In genomic region chr9:73916016-73916673, GRCh38 we compare ENCODE assay signal across 2 cellular contexts.
TF ChIP-seq lines count a peak whose summit lies in the region.

No MANE protein-coding gene starts in this region.

TF ChIP-seq in K562, 482 proteins besides CTCF, POLR2A, EP300 and RAD21 (continued from another document):
- TF ChIP-seq, protein P1, sequence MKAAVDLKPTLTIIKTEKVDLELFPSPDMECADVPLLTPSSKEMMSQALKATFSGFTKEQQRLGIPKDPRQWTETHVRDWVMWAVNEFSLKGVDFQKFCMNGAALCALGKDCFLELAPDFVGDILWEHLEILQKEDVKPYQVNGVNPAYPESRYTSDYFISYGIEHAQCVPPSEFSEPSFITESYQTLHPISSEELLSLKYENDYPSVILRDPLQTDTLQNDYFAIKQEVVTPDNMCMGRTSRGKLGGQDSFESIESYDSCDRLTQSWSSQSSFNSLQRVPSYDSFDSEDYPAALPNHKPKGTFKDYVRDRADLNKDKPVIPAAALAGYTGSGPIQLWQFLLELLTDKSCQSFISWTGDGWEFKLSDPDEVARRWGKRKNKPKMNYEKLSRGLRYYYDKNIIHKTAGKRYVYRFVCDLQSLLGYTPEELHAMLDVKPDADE (conservative IDR thresholded peaks at IDR 0.05; ENCODE audit: control insufficient read depth, low read depth, low read length) = no peak
- TF ChIP-seq SAFB2 (IDR thresholded peaks at IDR 0.05; ENCODE audit: borderline replicate concordance, low read depth, low read length, severe bottlenecking) (no peak), ATF7 (IDR thresholded peaks at IDR 0.05) (no peak), GABPB2 (CRISPR knock-in tag; conservative IDR thresholded peaks at IDR 0.05) (no peak), ATF1 (CRISPR knock-in tag; IDR thresholded peaks at IDR 0.05) (no peak), ATF1 (tag; IDR thresholded peaks at IDR 0.05) (no peak), ZNF609 (CRISPR knock-in tag; IDR thresholded peaks at IDR 0.05; ENCODE audit: borderline replicate concordance) (no peak)
- TF ChIP-seq, protein P2, sequence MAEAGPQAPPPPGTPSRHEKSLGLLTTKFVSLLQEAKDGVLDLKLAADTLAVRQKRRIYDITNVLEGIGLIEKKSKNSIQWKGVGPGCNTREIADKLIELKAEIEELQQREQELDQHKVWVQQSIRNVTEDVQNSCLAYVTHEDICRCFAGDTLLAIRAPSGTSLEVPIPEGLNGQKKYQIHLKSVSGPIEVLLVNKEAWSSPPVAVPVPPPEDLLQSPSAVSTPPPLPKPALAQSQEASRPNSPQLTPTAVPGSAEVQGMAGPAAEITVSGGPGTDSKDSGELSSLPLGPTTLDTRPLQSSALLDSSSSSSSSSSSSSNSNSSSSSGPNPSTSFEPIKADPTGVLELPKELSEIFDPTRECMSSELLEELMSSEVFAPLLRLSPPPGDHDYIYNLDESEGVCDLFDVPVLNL (CRISPR knock-in tag; IDR thresholded peaks at IDR 0.05; ENCODE audit: low read depth) = no peak

TF ChIP-seq in HepG2, 621 proteins besides CTCF, POLR2A, EP300 and RAD21 (continued from another document):
- TF ChIP-seq, protein P3, sequence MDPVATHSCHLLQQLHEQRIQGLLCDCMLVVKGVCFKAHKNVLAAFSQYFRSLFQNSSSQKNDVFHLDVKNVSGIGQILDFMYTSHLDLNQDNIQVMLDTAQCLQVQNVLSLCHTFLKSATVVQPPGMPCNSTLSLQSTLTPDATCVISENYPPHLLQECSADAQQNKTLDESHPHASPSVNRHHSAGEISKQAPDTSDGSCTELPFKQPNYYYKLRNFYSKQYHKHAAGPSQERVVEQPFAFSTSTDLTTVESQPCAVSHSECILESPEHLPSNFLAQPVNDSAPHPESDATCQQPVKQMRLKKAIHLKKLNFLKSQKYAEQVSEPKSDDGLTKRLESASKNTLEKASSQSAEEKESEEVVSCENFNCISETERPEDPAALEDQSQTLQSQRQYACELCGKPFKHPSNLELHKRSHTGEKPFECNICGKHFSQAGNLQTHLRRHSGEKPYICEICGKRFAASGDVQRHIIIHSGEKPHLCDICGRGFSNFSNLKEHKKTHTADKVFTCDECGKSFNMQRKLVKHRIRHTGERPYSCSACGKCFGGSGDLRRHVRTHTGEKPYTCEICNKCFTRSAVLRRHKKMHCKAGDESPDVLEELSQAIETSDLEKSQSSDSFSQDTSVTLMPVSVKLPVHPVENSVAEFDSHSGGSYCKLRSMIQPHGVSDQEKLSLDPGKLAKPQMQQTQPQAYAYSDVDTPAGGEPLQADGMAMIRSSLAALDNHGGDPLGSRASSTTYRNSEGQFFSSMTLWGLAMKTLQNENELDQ (CRISPR knock-in tag; IDR thresholded peaks at IDR 0.05; ENCODE audit: borderline replicate concordance) = no peak
- TF ChIP-seq NCOR1 (IDR thresholded peaks at IDR 0.05; ENCODE audit: borderline replicate concordance, low read length) (no peak), ZNF512B (CRISPR knock-in tag; IDR thresholded peaks at IDR 0.05; ENCODE audit: borderline replicate concordance) (no peak), HNF4A (CRISPR knock-in tag; IDR thresholded peaks at IDR 0.05) (peak; percentile 39), SMC3 (IDR thresholded peaks at IDR 0.05; ENCODE audit: low read length) (peak; percentile 53; the same call in 1 of the 2 replicates), ZNF563 (CRISPR knock-in tag; IDR thresholded peaks at IDR 0.05) (no peak), RNF219 (CRISPR knock-in tag; IDR thresholded peaks at IDR 0.05) (no peak), HMGA1 (CRISPR knock-in tag; conservative IDR thresholded peaks at IDR 0.05) (no peak), ZNF713 (CRISPR knock-in tag; IDR thresholded peaks at IDR 0.05) (no peak), GABPA (IDR thresholded peaks at IDR 0.05; ENCODE audit: low read depth, low read length) (no peak), GABPA (CRISPR knock-in tag; IDR thresholded peaks at IDR 0.05; ENCODE audit: low read depth) (no peak), ZNF496 (CRISPR knock-in tag; IDR thresholded peaks at IDR 0.05; ENCODE audit: insufficient replicate concordance) (no peak), CCDC6 (CRISPR knock-in tag; IDR thresholded peaks at IDR 0.05) (no peak), ZNF337 (CRISPR knock-in tag; IDR thresholded peaks at IDR 0.05; ENCODE audit: borderline replicate concordance, low read depth) (no peak), SCMH1 (CRISPR knock-in tag; IDR thresholded peaks at IDR 0.05; ENCODE audit: borderline replicate concordance) (no peak), CHCHD3 (CRISPR knock-in tag; IDR thresholded peaks at IDR 0.05) (no peak), ZNF558 (CRISPR knock-in tag; IDR thresholded peaks at IDR 0.05; ENCODE audit: borderline replicate concordance) (no peak), SKIL (CRISPR knock-in tag; IDR thresholded peaks at IDR 0.05; ENCODE audit: borderline replicate concordance) (no peak)
- TF ChIP-seq, protein P4, sequence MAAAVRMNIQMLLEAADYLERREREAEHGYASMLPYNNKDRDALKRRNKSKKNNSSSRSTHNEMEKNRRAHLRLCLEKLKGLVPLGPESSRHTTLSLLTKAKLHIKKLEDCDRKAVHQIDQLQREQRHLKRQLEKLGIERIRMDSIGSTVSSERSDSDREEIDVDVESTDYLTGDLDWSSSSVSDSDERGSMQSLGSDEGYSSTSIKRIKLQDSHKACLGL (CRISPR knock-in tag; IDR thresholded peaks at IDR 0.05) = no peak
TF ChIP-seq in HepG2: peak in this region for 3.
